Comparison of ENCODE assay signal across 7 cellular contexts in genomic region chr2:143937563-143938346, GRCh38.
A peak's percentile ranks its signal among the peaks of the same experiment; 100 is the strongest.
DNase-seq lines count a peak whose midpoint lies in the region; ATAC-seq and TF ChIP-seq lines count a peak whose summit lies in the region.

No MANE protein-coding gene starts in this region.

- H3K36me3 ChIP-seq in WERI-Rb-1: no peaks in the 10 kb centered on the region
- no peaks in the 10 kb centered on the region for H3K36me3 ChIP-seq in heart right ventricle
- H3K36me3 ChIP-seq in gastrocnemius medialis: no peaks in the 10 kb centered on the region

- H3K27me3 ChIP-seq in WERI-Rb-1 (ENCODE audit: insufficient read depth, low read depth, severe bottlenecking) (no peaks in the 10 kb centered on the region), heart right ventricle (peaks cover 0 to 40% (median 6%) of the 10 kb centered on the region in 7 donors), gastrocnemius medialis (no peaks in the 10 kb centered on the region)

- H3K4me3 ChIP-seq in WERI-Rb-1 (ENCODE audit: low read depth, low read length): peak overlapping the region; percentile 57
- H3K4me3 ChIP-seq in heart right ventricle: peak overlapping the region; percentile 27 to 64 (median 58)
- peak overlapping the region; percentile 41 to 66 (median 58) for H3K4me3 ChIP-seq in gastrocnemius medialis

- 16 to 18% methylated on average over 20 of the region's 20 CpGs for WGBS in heart right ventricle, 2 donors

- ATAC-seq in GM19023 (IDR thresholded peaks at IDR 0.05; ENCODE audit: unreplicated experiment) (peak; percentile 29), HG02885 (IDR thresholded peaks at IDR 0.05; ENCODE audit: poor library complexity, unreplicated experiment) (peak; percentile 18), heart right ventricle (no peak), gastrocnemius medialis (peak; percentile 12 to 26), GM18873 (IDR thresholded peaks at IDR 0.05; ENCODE audit: low FRiP score, unreplicated experiment) (no peak)

- H3K27ac ChIP-seq in WERI-Rb-1 (peak overlapping the region; percentile 63), heart right ventricle (peak overlapping the region in 9 of 10 donors; percentile 11 to 81 (median 62)), gastrocnemius medialis (peak overlapping the region in 2 of 4 donors; percentile 43 to 68)

- TF ChIP-seq CTCF in WERI-Rb-1 (IDR thresholded peaks at IDR 0.05; ENCODE audit: low read depth, low read length) (no peak), heart right ventricle (IDR thresholded peaks at IDR 0.05) (no peak), gastrocnemius medialis (IDR thresholded peaks at IDR 0.05 in 4 of 5, conservative IDR thresholded peaks at IDR 0.05 in 1 of 5) (no peak)

- intact Hi-C loops in heart right ventricle (cut with DNase I) (loop anchor here in 2 of 10 donors (10.0 kb wide), 3 partner anchors 413 to 587 kb away; partner anchors contain the start of gene ZEB2 (in 1 of the 2)), gastrocnemius medialis (cut with DNase I; ENCODE audit: low total_unique reads) (no loop called here)

- H3K4me1 ChIP-seq in heart right ventricle: peaks cover 0 to 22% (median 0%) of the 10 kb centered on the region in 9 donors
- H3K4me1 ChIP-seq in gastrocnemius medialis: peaks cover 0 to 9% of the 10 kb centered on the region in 2 donors

- in situ Hi-C loops in gastrocnemius medialis (cut with MboI; ENCODE audit: low sequenced_read_pairs in 4 of 4) (no loop called here), G401 (cut with HindIII; ENCODE audit: low sequenced_read_pairs) (no loop called here)

- H3K9me3 ChIP-seq in WERI-Rb-1 (ENCODE audit: severe bottlenecking) (no peaks in the 10 kb centered on the region), heart right ventricle (no peaks in the 10 kb centered on the region), gastrocnemius medialis (no peaks in the 10 kb centered on the region)

- DNase-seq in WERI-Rb-1: no peak
- DNase-seq in heart right ventricle: no peak
- DNase-seq in gastrocnemius medialis: no peak
- DNase-seq in G401 (ENCODE audit: low spot score): no peak

- TF ChIP-seq POLR2A in gastrocnemius medialis (IDR thresholded peaks at IDR 0.05): no peak

Comparison
In these comparisons a context has a peak if more than half of its experiments do, and no peak if none do; other contexts are left out.
1. ATAC-seq: peak in GM19023 (single experiment), HG02885 (single experiment) and gastrocnemius medialis (2 of 2); none in heart right ventricle (0 of 8) and GM18873 (single experiment).
2. Peak in every context shown above with its lines, with median percentiles within 50 percentile points of each other: H3K4me3 ChIP-seq.